8 cellular contexts compared by ENCODE assay signal in the genomic region with DNA sequence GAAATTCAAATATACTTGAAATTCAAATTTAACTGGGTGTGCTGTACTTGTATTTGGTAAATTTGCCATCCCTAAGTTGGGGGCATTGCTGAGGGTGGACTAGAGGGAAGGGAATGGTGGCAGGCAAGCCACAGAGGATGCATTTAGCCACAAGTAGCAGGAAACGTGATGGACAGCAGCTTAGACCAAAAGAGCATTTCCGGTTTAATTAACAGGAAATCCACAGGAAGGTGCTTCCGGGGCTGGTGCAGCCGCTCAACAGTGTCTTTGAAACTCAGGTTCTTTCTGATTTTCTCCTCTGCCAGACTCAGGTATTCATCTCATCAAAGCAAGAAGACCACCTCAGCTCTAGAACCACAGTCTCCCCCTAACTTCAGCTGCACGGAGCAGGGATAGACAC. TPM values are rescaled to one million over a fixed set of nuclear protein-coding genes. Genes with fewer than 3 reads are reported as not detected.
A peak's percentile ranks its signal among the peaks of the same experiment; 100 is the strongest.
DNase-seq lines count a peak whose midpoint lies in the region; ATAC-seq, FAIRE-seq and TF ChIP-seq lines count a peak whose summit lies in the region.

No MANE protein-coding gene starts in this region.

- H3K9ac ChIP-seq in Loucy (ENCODE audit: low read depth, low read length, poor library complexity, severe bottlenecking) = peak overlapping the region; percentile 73
- no peak overlapping the region for H3K9ac ChIP-seq in GM12878 (ENCODE audit: control insufficient read depth, insufficient read depth, low read length)

- FAIRE-seq in GM12878 (lab: Jason Lieb, UNC) = peak; percentile 80
- FAIRE-seq in urothelium cell line (lab: Jason Lieb, UNC) = no peak

- H3F3A ChIP-seq in Loucy (ENCODE audit: low read depth) = peaks cover 8% of the 10 kb centered on the region

- DNase-seq in GM10248 (ENCODE audit: extremely low spot score) (peak; percentile 40), GM12878 (ENCODE audit: low read depth, low spot score) (no peak), omental fat pad (ENCODE audit: low spot score) (no peak), urothelium cell line (ENCODE audit: low spot score) (no peak), WERI-Rb-1 (no peak)

- BruUV-seq in GM12878 (replicated peaks; lab: Mats Ljungman, UMichigan) = no TSS peak

- CTCF ChIA-PET in GM10248 (lab: Yijun Ruan, JAX) (no interaction called here), GM12878 (lab: Yijun Ruan, JAX) (interaction anchor here (1.3 to 1.5 kb wide), 2 partner anchors 14 to 15 kb away, joined by 3 to 8 read pairs; no protein-coding TSS in a partner anchor)

- WGBS in GM12878 (ENCODE audit: insufficient coverage, insufficient replicate concordance, low lambda C conversion rate, missing lambda C conversion rate) = 8% methylated on average over 5 of the region's 5 CpGs

- H3K9me2 ChIP-seq in Loucy (replicated peaks; ENCODE audit: low read depth, low read length) = no peaks in the 10 kb centered on the region

- TF ChIP-seq EP300 in GM12878 (IDR thresholded peaks at IDR 0.05; ENCODE audit: borderline replicate concordance in 1 of 2, control insufficient read depth in 1 of 2, low read depth in 2 of 2, low read length in 2 of 2) = no peak

- peak; percentile 58 for ATAC-seq in GM21390 (IDR thresholded peaks at IDR 0.05; ENCODE audit: unreplicated experiment)
- peak; percentile 52 for ATAC-seq in GM12878
- ATAC-seq in HG02970 (IDR thresholded peaks at IDR 0.05; ENCODE audit: low FRiP score, unreplicated experiment) = no peak
- no peak for ATAC-seq in omental fat pad (ENCODE audit: low FRiP score)

- no peaks in the 10 kb centered on the region for H3K36me3 ChIP-seq in Loucy (ENCODE audit: insufficient read depth, low read length)
- H3K36me3 ChIP-seq in GM12878 (ENCODE audit: control insufficient read depth in 2 of 2, insufficient read depth in 2 of 2, low read length in 1 of 2) = no peaks in the 10 kb centered on the region
- H3K36me3 ChIP-seq in WERI-Rb-1 = no peaks in the 10 kb centered on the region

- H3K4me2 ChIP-seq in Loucy (ENCODE audit: low read depth, low read length, poor library complexity, severe bottlenecking) = peak overlapping the region; percentile 83
- peak overlapping the region; percentile 39; the same call in 1 of the 2 replicates for H3K4me2 ChIP-seq in GM12878 (ENCODE audit: control insufficient read depth, insufficient read depth)

- RAD21 ChIA-PET in GM12878 (lab: Charles Lee; ENCODE audit: unreplicated experiment) = interaction anchor here (1.2 kb wide), 1 partner anchor 15 kb away, joined by 6 read pairs; no protein-coding TSS in a partner anchor

- no peak for TF ChIP-seq POLR2A in GM12878 (IDR thresholded peaks at IDR 0.05; ENCODE audit: low read depth, low read length)

- H3K4me1 ChIP-seq in Loucy (ENCODE audit: insufficient read depth, low read length, poor library complexity, severe bottlenecking) (peaks cover 78% of the 10 kb centered on the region), GM12878 (ENCODE audit: control insufficient read depth, insufficient read depth, low read length) (peaks cover 28% of the 10 kb centered on the region)

- intact Hi-C loops in GM12878 (cut with micrococcal nuclease; ENCODE audit: unreplicated experiment) = no loop called here

- no peaks in the 10 kb centered on the region for H3K27me3 ChIP-seq in Loucy (ENCODE audit: insufficient read depth, low read length, poor library complexity, severe bottlenecking)
- no peaks in the 10 kb centered on the region for H3K27me3 ChIP-seq in GM12878 (replicated peaks in 1 of 2; ENCODE audit: control insufficient read depth in 2 of 2, insufficient read depth in 2 of 2, low read length in 1 of 2)
- peaks cover 65% of the 10 kb centered on the region for H3K27me3 ChIP-seq in WERI-Rb-1 (ENCODE audit: insufficient read depth, low read depth, severe bottlenecking)

- H3K27ac ChIP-seq in GM12878 (ENCODE audit: control insufficient read depth, insufficient read depth) = no peak overlapping the region; the same call in 1 of the 2 replicates
- no peak overlapping the region for H3K27ac ChIP-seq in WERI-Rb-1

- peak overlapping the region; percentile 63 for H3K4me3 ChIP-seq in Loucy (ENCODE audit: low read length, poor library complexity, severe bottlenecking)
- H3K4me3 ChIP-seq in GM12878 = no peak overlapping the region
- H3K4me3 ChIP-seq in WERI-Rb-1 (ENCODE audit: low read depth, low read length) = no peak overlapping the region

- SMC1A ChIA-PET in GM12878 (lab: Charles Lee; ENCODE audit: uncharacterized antibody, unreplicated experiment) = interaction anchor here (1.3 kb wide), 2 partner anchors 11 to 16 kb away, joined by 3 to 5 read pairs; no protein-coding TSS in a partner anchor

- TF ChIP-seq CTCF in GM10248 (IDR thresholded peaks at IDR 0.05; ENCODE audit: control extremely low read depth, extremely low read depth, low read depth, missing control alignments) (no peak), Loucy (conservative IDR thresholded peaks at IDR 0.05; ENCODE audit: low read length) (no peak), GM12878 (IDR thresholded peaks at IDR 0.05 in 2 of 3, conservative IDR thresholded peaks at IDR 0.05 in 1 of 3; ENCODE audit: control insufficient read depth in 2 of 3, extremely low read depth in 1 of 3, insufficient read depth in 1 of 3, low read depth in 3 of 3, low read length in 3 of 3) (no peak), omental fat pad (IDR thresholded peaks at IDR 0.05) (no peak), WERI-Rb-1 (IDR thresholded peaks at IDR 0.05; ENCODE audit: low read depth, low read length) (no peak)

- POLR2A ChIA-PET in GM10248 (lab: Yijun Ruan, JAX) (interaction anchor here (0.7 kb wide), 1 partner anchor 91 kb away, joined by 4 read pairs; no protein-coding TSS in a partner anchor), GM12878 (lab: Charles Lee) (interaction anchor here (1.6 kb wide), 1 partner anchor 11 kb away, joined by 3 read pairs; no protein-coding TSS in a partner anchor)

- H3K9me3 ChIP-seq in Loucy (ENCODE audit: insufficient read depth, low read depth, low read length) = no peaks in the 10 kb centered on the region
- H3K9me3 ChIP-seq in GM12878 (replicated peaks; ENCODE audit: control insufficient read depth, insufficient read depth, low read length) = no peaks in the 10 kb centered on the region; the same call in 2 of the 3 replicates
- H3K9me3 ChIP-seq in WERI-Rb-1 (ENCODE audit: severe bottlenecking) = peaks cover 5% of the 10 kb centered on the region

- TF ChIP-seq RAD21 in GM12878 (IDR thresholded peaks at IDR 0.05; ENCODE audit: insufficient read depth, low read depth, low read length) = no peak

- H2AFZ ChIP-seq in Loucy (ENCODE audit: low read length) = no peak overlapping the region
- no peak overlapping the region for H2AFZ ChIP-seq in GM12878 (ENCODE audit: control insufficient read depth, low read depth, low read length)

- H3K79me2 ChIP-seq in Loucy (ENCODE audit: insufficient read depth, low read length) (no peaks in the 10 kb centered on the region), GM12878 (ENCODE audit: control insufficient read depth, insufficient read depth, low read length) (no peaks in the 10 kb centered on the region)

- H4K20me1 ChIP-seq in Loucy (ENCODE audit: insufficient read depth, low read length, poor library complexity, severe bottlenecking) (no peaks in the 10 kb centered on the region), GM12878 (ENCODE audit: control insufficient read depth, insufficient read depth) (no peaks in the 10 kb centered on the region)

- in situ Hi-C loops in GM12878 (cut with MboI) = no loop called here

TF ChIP-seq in GM12878, 131 proteins besides CTCF, POLR2A, EP300 and RAD21 (continues in another document):
- TF ChIP-seq TARDBP (IDR thresholded peaks at IDR 0.05; ENCODE audit: borderline replicate concordance) (no peak), IKZF2 (IDR thresholded peaks at IDR 0.05) (peak in 1 of 2 experiments; percentile 19; a peak in 1 of 4 replicates), RUNX3 (IDR thresholded peaks at IDR 0.05; ENCODE audit: low read length) (peak; percentile 35; the same call in 1 of the 2 replicates)
- TF ChIP-seq, protein P1, sequence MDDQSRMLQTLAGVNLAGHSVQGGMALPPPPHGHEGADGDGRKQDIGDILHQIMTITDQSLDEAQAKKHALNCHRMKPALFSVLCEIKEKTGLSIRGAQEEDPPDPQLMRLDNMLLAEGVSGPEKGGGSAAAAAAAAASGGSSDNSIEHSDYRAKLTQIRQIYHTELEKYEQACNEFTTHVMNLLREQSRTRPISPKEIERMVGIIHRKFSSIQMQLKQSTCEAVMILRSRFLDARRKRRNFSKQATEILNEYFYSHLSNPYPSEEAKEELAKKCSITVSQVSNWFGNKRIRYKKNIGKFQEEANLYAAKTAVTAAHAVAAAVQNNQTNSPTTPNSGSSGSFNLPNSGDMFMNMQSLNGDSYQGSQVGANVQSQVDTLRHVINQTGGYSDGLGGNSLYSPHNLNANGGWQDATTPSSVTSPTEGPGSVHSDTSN (IDR thresholded peaks at IDR 0.05; ENCODE audit: insufficient replicate concordance, low read depth, low read length) = peak; percentile 69

RNA-seq across cellular contexts. Expression of gene BCAS1, which starts 7.9 kb away (rescaled TPM):
- 1.1 and 1.2 TPM in 2 replicates for total RNA-seq in GM12878 (2013; cell fraction: nucleolus; rRNA removed)
- total RNA-seq in GM12878 (2014; rRNA removed) = 0.45 and 0.54 TPM in 2 replicates
- 0.72 and 0.78 TPM in 2 replicates for total RNA-seq in GM12878 (2014; rRNA removed; fragmentation: Illumina TruSeq; extraction: Trizol)
- total RNA-seq in GM12878 (2021) = 0.56 TPM in 2 replicates
- polyA plus RNA-seq in GM12878 (2011; ENCODE audit: low read depth) = 2.0 TPM
- 0.24 and 0.34 TPM in 2 replicates for polyA plus RNA-seq in GM12878 (2011; rRNA removed)
- 0.23 and 0.25 TPM in 2 replicates for polyA plus RNA-seq in GM12878 (2011; cell fraction: cytosol; rRNA removed)
- polyA plus RNA-seq in GM12878 (2011; cell fraction: nucleus; rRNA removed) = 0.51 and 0.66 TPM in 2 replicates
- 3.0 and 5.4 TPM in 2 replicates for polyA plus RNA-seq in GM12878 (2012)
- polyA plus RNA-seq in GM12878 (2014; fragmentation: Illumina TruSeq; extraction: Trizol) = 0.87 and 1.00 TPM in 2 replicates
- under 1 TPM; 0.21 to 0.51 TPM for polyA plus RNA-seq in GM12878 (2014; fragmentation: Nextera tagmentation; extraction: Ambion mirVana)
- 0.67 and 0.74 TPM in 2 replicates for polyA plus RNA-seq in GM12878 (2014; rRNA removed)
- polyA plus RNA-seq in GM12878 (2016; fragmentation: Nextera tagmentation; extraction: Ambion mirVana) = 1 to 10 TPM in 1 of 2 experiments, under 1 TPM in 1; 0.54 to 1.4 TPM
- polyA minus RNA-seq in GM12878 (2011; rRNA and poly(A)+ RNA removed) = 0.67 and 0.80 TPM in 2 replicates
- polyA minus RNA-seq in GM12878 (2011; cell fraction: cytosol; rRNA and poly(A)+ RNA removed) = not detected in 2 replicates
- 0.96 and 0.97 TPM in 2 replicates for polyA minus RNA-seq in GM12878 (2011; cell fraction: nucleus; rRNA and poly(A)+ RNA removed)
- 1 to 10 TPM in 1 of 4 donors, under 1 TPM in 2, not detected in 1; 0.50 to 2.2 (median 0.56) TPM for total RNA-seq in omental fat pad

Comparison
In these comparisons a context has a peak if more than half of its experiments do, and no peak if none do; other contexts are left out.
1. ATAC-seq: peak in GM21390 (single experiment) and GM12878 (single experiment); none in HG02970 (single experiment) and omental fat pad (single experiment).